ENCODE assay signal across 17 cellular contexts in genomic region chr9:121750715-121751623, GRCh38.
DNase-seq lines count a peak whose midpoint lies in the region; ATAC-seq and FAIRE-seq lines count a peak whose summit lies in the region.
"Had no signal": no experiment of that assay in that cellular context is flagged by ENCODE, and none has a peak within 500 bp of the region (broad histone marks: within the 10 kb centered on the region; RNA-seq: fewer than 3 reads in every experiment).

No MANE protein-coding gene starts in this region.

- H3K9me3 Mint-ChIP-seq in activated naive CD8-positive, alpha-beta T cell treated with anti-CD3 and anti-CD28 coated beads, Interleukin-2, amount 10 ng/mL, durations not matched to agents 7 days and 5 days, result no peaks in the 10 kb centered on the region
- H3K9me3 Mint-ChIP-seq in activated naive CD8-positive, alpha-beta T cell treated with anti-CD3 and anti-CD28 coated beads, Interleukin-2, amount 50 U/mL, for 24 hours, result no peaks in the 10 kb centered on the region
- H3K9me3 Mint-ChIP-seq in activated T-cell treated with anti-CD3 and anti-CD28 coated beads, Interleukin-2, amount 50 U/mL, for 24 hours, result no peaks in the 10 kb centered on the region
- H3K9me3 Mint-ChIP-seq: activated B cell treated with CpG ODN at 0.5 μM for 24 hours; naive thymus-derived CD4-positive, alpha-beta T cell; stimulated activated naive CD8-positive, alpha-beta T cell treated with anti-CD3 and anti-CD28 coated beads, Interleukin-15, amount 100 ng/mL, for 72 hours had no signal

- H3K27me3 Mint-ChIP-seq in activated naive CD8-positive, alpha-beta T cell treated with anti-CD3 and anti-CD28 coated beads, Interleukin-2, amount 10 ng/mL, durations not matched to agents 7 days and 5 days, result no peaks in the 10 kb centered on the region
- H3K27me3 Mint-ChIP-seq in activated naive CD8-positive, alpha-beta T cell treated with anti-CD3 and anti-CD28 coated beads, Interleukin-2, amount 50 U/mL, for 24 hours, result no peaks in the 10 kb centered on the region
- no peaks in the 10 kb centered on the region for H3K27me3 Mint-ChIP-seq in activated T-cell treated with anti-CD3 and anti-CD28 coated beads, Interleukin-2, amount 50 U/mL, for 24 hours
- H3K27me3 Mint-ChIP-seq: activated B cell treated with CpG ODN at 0.5 μM for 24 hours; stimulated activated naive CD8-positive, alpha-beta T cell treated with anti-CD3 and anti-CD28 coated beads, Interleukin-15, amount 100 ng/mL, for 72 hours had no signal

- no peak overlapping the region for H3K4me3 Mint-ChIP-seq in activated naive CD8-positive, alpha-beta T cell treated with anti-CD3 and anti-CD28 coated beads, Interleukin-2, amount 10 ng/mL, durations not matched to agents 7 days and 5 days
- no peak overlapping the region for H3K4me3 Mint-ChIP-seq in activated naive CD8-positive, alpha-beta T cell treated with anti-CD3 and anti-CD28 coated beads, Interleukin-2, amount 50 U/mL, for 24 hours
- H3K4me3 Mint-ChIP-seq in activated T-cell treated with anti-CD3 and anti-CD28 coated beads, Interleukin-2, amount 50 U/mL, for 24 hours, result no peak overlapping the region
- H3K4me3 Mint-ChIP-seq: activated B cell treated with CpG ODN at 0.5 μM for 24 hours; naive thymus-derived CD4-positive, alpha-beta T cell; stimulated activated naive CD8-positive, alpha-beta T cell treated with anti-CD3 and anti-CD28 coated beads, Interleukin-15, amount 100 ng/mL, for 72 hours had no signal

- no peaks in the 10 kb centered on the region for H3K36me3 Mint-ChIP-seq in activated naive CD8-positive, alpha-beta T cell treated with anti-CD3 and anti-CD28 coated beads, Interleukin-2, amount 10 ng/mL, durations not matched to agents 7 days and 5 days
- no peaks in the 10 kb centered on the region for H3K36me3 Mint-ChIP-seq in activated naive CD8-positive, alpha-beta T cell treated with anti-CD3 and anti-CD28 coated beads, Interleukin-2, amount 50 U/mL, for 24 hours (ENCODE audit: low read depth)
- no peaks in the 10 kb centered on the region for H3K36me3 Mint-ChIP-seq in activated T-cell treated with anti-CD3 and anti-CD28 coated beads, Interleukin-2, amount 50 U/mL, for 24 hours (ENCODE audit: low read depth)
- H3K36me3 Mint-ChIP-seq: naive thymus-derived CD4-positive, alpha-beta T cell had no signal

- H3K27ac Mint-ChIP-seq in activated naive CD8-positive, alpha-beta T cell treated with anti-CD3 and anti-CD28 coated beads, Interleukin-2, amount 10 ng/mL, durations not matched to agents 7 days and 5 days, result peak overlapping the region; percentile 56
- no peak overlapping the region for H3K27ac Mint-ChIP-seq in activated naive CD8-positive, alpha-beta T cell treated with anti-CD3 and anti-CD28 coated beads, Interleukin-2, amount 50 U/mL, for 24 hours
- H3K27ac Mint-ChIP-seq in activated T-cell treated with anti-CD3 and anti-CD28 coated beads, Interleukin-2, amount 50 U/mL, for 24 hours, result no peak overlapping the region
- H3K27ac Mint-ChIP-seq: activated B cell treated with CpG ODN at 0.5 μM for 24 hours; naive thymus-derived CD4-positive, alpha-beta T cell had no signal

- peaks cover 18% of the 10 kb centered on the region for H3K4me1 Mint-ChIP-seq in activated naive CD8-positive, alpha-beta T cell treated with anti-CD3 and anti-CD28 coated beads, Interleukin-2, amount 10 ng/mL, durations not matched to agents 7 days and 5 days
- H3K4me1 Mint-ChIP-seq in activated naive CD8-positive, alpha-beta T cell treated with anti-CD3 and anti-CD28 coated beads, Interleukin-2, amount 50 U/mL, for 24 hours, result peaks cover 11% of the 10 kb centered on the region
- peaks cover 12% of the 10 kb centered on the region for H3K4me1 Mint-ChIP-seq in activated T-cell treated with anti-CD3 and anti-CD28 coated beads, Interleukin-2, amount 50 U/mL, for 24 hours (ENCODE audit: low read depth)

- no peak for ATAC-seq in activated naive CD8-positive, alpha-beta T cell treated with anti-CD3 and anti-CD28 coated beads, Interleukin-2, amount 10 ng/mL, durations not matched to agents 7 days and 5 days (ENCODE audit: low read depth)
- ATAC-seq in activated naive CD8-positive, alpha-beta T cell treated with anti-CD3 and anti-CD28 coated beads, Interleukin-2, amount 50 U/mL, for 24 hours, result no peak
- no peak for ATAC-seq in HG03442 (IDR thresholded peaks at IDR 0.05; ENCODE audit: unreplicated experiment)
- ATAC-seq: A549; naive thymus-derived CD4-positive, alpha-beta T cell; stimulated activated naive CD8-positive, alpha-beta T cell treated with anti-CD3 and anti-CD28 coated beads, Interleukin-15, amount 100 ng/mL, for 72 hours had no signal

- POLR2A ChIA-PET in activated naive CD8-positive, alpha-beta T cell treated with anti-CD3 and anti-CD28 coated beads, Interleukin-2, amount 10 ng/mL, durations not matched to agents 7 days and 5 days (lab: Charles Lee), result no interaction called here

- DNase-seq in activated naive CD8-positive, alpha-beta T cell treated with anti-CD3 and anti-CD28 coated beads, Interleukin-2, amount 10 ng/mL, durations not matched to agents 7 days and 5 days, result no peak
- no peak for DNase-seq in activated naive CD8-positive, alpha-beta T cell treated with anti-CD3 and anti-CD28 coated beads, Interleukin-2, amount 50 U/mL, for 24 hours
- DNase-seq in foreskin melanocyte (peak; percentile 79), nucleus accumbens (lab: John Stamatoyannopoulos, UW) (peak in 52 of 56 donors; percentile 5 to 89 (median 70)), urothelium cell line (ENCODE audit: low spot score) (peak; percentile 57), NCI-H1105 treated with DMSO at 0.1 percent for 48 hours (lab: John Stamatoyannopoulos, UW) (no peak)
- no peak for DNase-seq in activated T-cell treated with anti-CD3 and anti-CD28 coated beads, Interleukin-2, amount 50 U/mL, for 24 hours
- DNase-seq: activated B cell treated with CpG ODN at 0.5 μM for 24 hours; activated effector memory CD4-positive, alpha-beta T cell treated with Interleukin-2 at 50 U/mL for 16 hours; dermis blood vessel endothelial cell; DMS79; naive thymus-derived CD4-positive, alpha-beta T cell; NCI-H1930; stimulated activated CD4-positive, alpha-beta T cell treated with anti-CD3 and anti-CD28 coated beads, Interleukin-4, amount 100 ng/mL, for 1 hour; stimulated activated naive CD8-positive, alpha-beta T cell treated with anti-CD3 and anti-CD28 coated beads, Interleukin-15, amount 100 ng/mL, for 72 hours had no signal

- FAIRE-seq in urothelium cell line (lab: Jason Lieb, UNC), result no peak
- FAIRE-seq: A549 had no signal

Comparison
In these comparisons a context has a peak if more than half of its experiments do, and no peak if none do; other contexts are left out.
1. DNase-seq: peak in foreskin melanocyte (single experiment), nucleus accumbens (52 of 56) and urothelium cell line (single experiment); none in activated naive CD8-positive, alpha-beta T cell treated with anti-CD3 and anti-CD28 coated beads, Interleukin-2, amount 10 ng/mL, durations not matched to agents 7 days and 5 days (single experiment), activated naive CD8-positive, alpha-beta T cell treated with anti-CD3 and anti-CD28 coated beads, Interleukin-2, amount 50 U/mL, for 24 hours (single experiment), NCI-H1105 treated with DMSO at 0.1 percent for 48 hours (single experiment) and activated T-cell treated with anti-CD3 and anti-CD28 coated beads, Interleukin-2, amount 50 U/mL, for 24 hours (single experiment).